1 cellular context compared by ENCODE assay signal in the genomic region with DNA sequence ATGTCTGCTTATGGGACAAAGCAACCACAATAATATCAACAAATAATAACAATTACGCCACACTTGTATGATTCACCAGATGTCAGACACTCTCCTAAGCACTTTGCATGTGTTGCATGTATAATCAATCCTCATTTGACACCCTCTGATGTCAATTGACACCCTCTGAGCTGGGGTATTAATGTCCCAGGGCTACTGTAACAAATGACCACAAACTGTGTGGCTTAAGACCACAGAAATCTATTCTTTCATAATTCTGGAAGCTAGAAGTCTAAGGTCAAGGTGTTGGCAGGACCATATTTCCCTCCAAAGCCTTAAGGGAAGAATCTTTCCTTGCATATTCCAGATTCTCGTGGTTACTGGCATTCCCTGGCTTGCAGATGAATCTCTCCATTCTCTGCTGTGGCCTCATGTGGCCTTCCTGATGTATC.
TF ChIP-seq lines count a peak whose summit lies in the region.

No MANE protein-coding gene starts in this region.

TF ChIP-seq in H1, 55 proteins besides CTCF, POLR2A, EP300 and RAD21 (continued from another document):
- TF ChIP-seq CHD7 (IDR thresholded peaks at IDR 0.05; ENCODE audit: insufficient replicate concordance, low read length) (no peak), POU5F1 (IDR thresholded peaks at IDR 0.05; ENCODE audit: low read depth, low read length) (no peak), SIN3A (conservative IDR thresholded peaks at IDR 0.05 in 1 of 2, IDR thresholded peaks at IDR 0.05 in 1 of 2; ENCODE audit: low read depth in 1 of 2, low read length in 2 of 2) (no peak), CEBPB (IDR thresholded peaks at IDR 0.05; ENCODE audit: low read depth, low read length) (no peak), ATF2 (IDR thresholded peaks at IDR 0.05; ENCODE audit: low read length) (no peak)
